15 cellular contexts compared by ENCODE assay signal in the genomic region with DNA sequence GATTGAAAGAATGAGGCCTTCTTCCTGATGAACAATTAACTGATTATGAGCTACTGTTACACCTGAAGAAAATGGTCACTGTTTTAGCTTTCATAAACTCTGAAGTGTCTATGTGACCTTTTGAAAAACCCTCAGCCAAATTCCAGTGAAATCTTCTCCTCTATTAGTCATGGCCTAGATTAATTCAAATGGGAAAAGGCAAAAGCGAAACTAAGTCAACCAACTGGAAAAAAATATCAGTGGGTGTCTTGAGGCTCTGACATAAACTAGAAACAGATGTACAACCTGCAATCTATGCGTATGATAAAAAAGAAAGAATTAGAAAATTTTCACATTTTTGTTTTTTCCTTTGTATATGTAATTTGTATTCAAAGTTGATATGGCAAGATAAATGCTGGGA.
DNase-seq lines count a peak whose midpoint lies in the region; ATAC-seq, FAIRE-seq and TF ChIP-seq lines count a peak whose summit lies in the region.
"Had no signal": no experiment of that assay in that cellular context is flagged by ENCODE, and none has a peak within 500 bp of the region (broad histone marks: within the 10 kb centered on the region; RNA-seq: fewer than 3 reads in every experiment).

No MANE protein-coding gene starts in this region.

- H3K36me3 ChIP-seq in CD8-positive, alpha-beta memory T cell (ENCODE audit: insufficient read depth, low read length), result no peaks in the 10 kb centered on the region
- H3K36me3 ChIP-seq: gastroesophageal sphincter, prostate gland had no signal

- POLR2A ChIA-PET in CD8-positive, alpha-beta memory T cell (lab: Charles Lee), result no interaction called here

- ATAC-seq in sciatic nerve, result peak; percentile 56
- no peak for ATAC-seq in GM19452 (IDR thresholded peaks at IDR 0.05; ENCODE audit: unreplicated experiment)
- ATAC-seq: activated T-helper 17 cell treated with anti-CD3 and anti-CD28 coated beads, Interleukin-2, amount 50 U/mL, for 72 hours; gastroesophageal sphincter had no signal

- no peak overlapping the region for H3K4me3 Mint-ChIP-seq in CD8-positive, alpha-beta memory T cell
- H3K4me3 Mint-ChIP-seq: activated T-helper 17 cell treated with anti-CD3 and anti-CD28 coated beads, Interleukin-2, amount 50 U/mL, for 72 hours; CD4-positive, CD25-positive, alpha-beta regulatory T cell had no signal

- H3K4me3 ChIP-seq in fibroblast of mammary gland (ENCODE audit: control insufficient read depth, low read depth, low read length), result no peak overlapping the region
- no peak overlapping the region for H3K4me3 ChIP-seq in CD8-positive, alpha-beta memory T cell (ENCODE audit: low read length)
- H3K4me3 ChIP-seq: gastroesophageal sphincter, prostate gland had no signal

- H3K27ac Mint-ChIP-seq in CD8-positive, alpha-beta memory T cell, result no peak overlapping the region
- H3K27ac Mint-ChIP-seq: activated T-helper 17 cell treated with anti-CD3 and anti-CD28 coated beads, Interleukin-2, amount 50 U/mL, for 72 hours; CD4-positive, CD25-positive, alpha-beta regulatory T cell had no signal

- no peak overlapping the region for H3K27ac ChIP-seq in CD8-positive, alpha-beta memory T cell (ENCODE audit: low read depth, low read length)
- H3K27ac ChIP-seq: gastroesophageal sphincter, prostate gland had no signal

- intact Hi-C loops in sciatic nerve (cut with DNase I), result no loop called here

- H3K36me3 Mint-ChIP-seq in CD8-positive, alpha-beta memory T cell, result peaks cover 0 to 3% (median 0%) of the 10 kb centered on the region in 3 donors
- H3K36me3 Mint-ChIP-seq: CD4-positive, CD25-positive, alpha-beta regulatory T cell had no signal

- no peaks in the 10 kb centered on the region for H3K27me3 ChIP-seq in CD8-positive, alpha-beta memory T cell (ENCODE audit: insufficient read depth, low read length, poor library complexity, severe bottlenecking)
- H3K27me3 ChIP-seq: gastroesophageal sphincter had no signal

- no peaks in the 10 kb centered on the region for H3K4me1 Mint-ChIP-seq in CD8-positive, alpha-beta memory T cell
- H3K4me1 Mint-ChIP-seq: activated T-helper 17 cell treated with anti-CD3 and anti-CD28 coated beads, Interleukin-2, amount 50 U/mL, for 72 hours; CD4-positive, CD25-positive, alpha-beta regulatory T cell had no signal

- CTCF ChIA-PET in CD8-positive, alpha-beta memory T cell (lab: Charles Lee), result no interaction called here

- FAIRE-seq in RCC 7860 (lab: Jason Lieb, UNC), result peak; percentile 83

- no peaks in the 10 kb centered on the region for H3K4me1 ChIP-seq in CD8-positive, alpha-beta memory T cell (ENCODE audit: insufficient read depth, low read length)
- H3K4me1 ChIP-seq: gastroesophageal sphincter, prostate gland had no signal

- DNase-seq in Daoy (ENCODE audit: low read depth), result peak; percentile 4
- peak; percentile 41 for DNase-seq in RCC 7860 (ENCODE audit: low spot score)
- peak; percentile 78 for DNase-seq in fibroblast of mammary gland (ENCODE audit: low read depth)
- no peak for DNase-seq in sciatic nerve (ENCODE audit: low spot score)
- no peak for DNase-seq in 8988T
- DNase-seq in CD8-positive, alpha-beta memory T cell, result no peak
- DNase-seq in DMS153 (lab: John Stamatoyannopoulos, UW), result no peak
- DNase-seq: activated CD4-positive, alpha-beta T cell treated with anti-CD3 and anti-CD28 coated beads, Interleukin-2, amount 50 U/mL, for 48 hours; CD4-positive, CD25-positive, alpha-beta regulatory T cell; SHP77 treated with DMSO at 0.1 percent for 48 hours; stimulated activated CD4-positive, alpha-beta T cell treated with anti-CD3 and anti-CD28 coated beads, Interleukin-1b, Interleukin-23, amount 100 ng/mL, for 48 hours had no signal

- H3K27me3 Mint-ChIP-seq in CD8-positive, alpha-beta memory T cell, result peaks cover 3 to 12% of the 10 kb centered on the region in 2 donors
- H3K27me3 Mint-ChIP-seq: activated T-helper 17 cell treated with anti-CD3 and anti-CD28 coated beads, Interleukin-2, amount 50 U/mL, for 72 hours had no signal

- H3K9me3 ChIP-seq in CD8-positive, alpha-beta memory T cell (ENCODE audit: low read length), result no peaks in the 10 kb centered on the region
- H3K9me3 ChIP-seq: gastroesophageal sphincter, prostate gland had no signal

- TF ChIP-seq CTCF in fibroblast of mammary gland (conservative IDR thresholded peaks at IDR 0.05; ENCODE audit: control insufficient read depth, insufficient read depth, low read depth, low read length), result no peak

- no peaks in the 10 kb centered on the region for H3K9me3 Mint-ChIP-seq in CD8-positive, alpha-beta memory T cell
- H3K9me3 Mint-ChIP-seq: activated T-helper 17 cell treated with anti-CD3 and anti-CD28 coated beads, Interleukin-2, amount 50 U/mL, for 72 hours; CD4-positive, CD25-positive, alpha-beta regulatory T cell had no signal

Comparison
In these comparisons a context has a peak if more than half of its experiments do, and no peak if none do; other contexts are left out.
1. DNase-seq: peak in Daoy (single experiment), RCC 7860 (single experiment) and fibroblast of mammary gland (single experiment); none in sciatic nerve (single experiment), 8988T (single experiment), CD8-positive, alpha-beta memory T cell (0 of 5) and DMS153 (single experiment).